Comparison of ENCODE assay signal across 8 cellular contexts in genomic region chr3:126356373-126357298, GRCh38. TPM values are rescaled to one million over a fixed set of nuclear protein-coding genes. Genes with fewer than 3 reads are reported as not detected.
A peak's percentile ranks its signal among the peaks of the same experiment; 100 is the strongest.
DNase-seq lines count a peak whose midpoint lies in the region; ATAC-seq, FAIRE-seq and TF ChIP-seq lines count a peak whose summit lies in the region.

No MANE protein-coding gene starts in this region.

- H3K9ac ChIP-seq in ES-I3 (ENCODE audit: low read depth, low read length): peak overlapping the region; percentile 76
- peak overlapping the region; percentile 19 for H3K9ac ChIP-seq in HUES64 (ENCODE audit: low read depth, low read length)
- peak overlapping the region; percentile 80 for H3K9ac ChIP-seq in HepG2 (ENCODE audit: insufficient read depth, low read depth, low read length)

- CTCF ChIA-PET in HepG2 (lab: Yijun Ruan, JAX; ENCODE audit: low intra/inter-chr PET ratio, low total read pairs): interaction anchor here (1.1 kb wide), 1 partner anchor 33 kb away, joined by 3 read pairs; no protein-coding TSS in a partner anchor

- no peaks in the 10 kb centered on the region for H3K9me3 ChIP-seq in ES-I3 (ENCODE audit: control insufficient read depth, insufficient read depth, low read length)
- peaks cover 4% of the 10 kb centered on the region; the same call in 1 of the 2 replicates for H3K9me3 ChIP-seq in HUES64 (ENCODE audit: insufficient read depth, low read depth, low read length)
- H3K9me3 ChIP-seq in HepG2 (ENCODE audit: low read length): no peaks in the 10 kb centered on the region

- no peaks in the 10 kb centered on the region for H4K20me1 ChIP-seq in HepG2 (ENCODE audit: insufficient read depth, low read length)

- H3K36me3 ChIP-seq in ES-I3 (ENCODE audit: insufficient read depth, low read length): no peaks in the 10 kb centered on the region
- H3K36me3 ChIP-seq in HUES64 (ENCODE audit: insufficient read depth, low read length): no peaks in the 10 kb centered on the region
- H3K36me3 ChIP-seq in HepG2 (replicated peaks in 1 of 2; ENCODE audit: control insufficient read depth in 1 of 2, insufficient read depth in 2 of 2, low read length in 2 of 2): no peaks in the 10 kb centered on the region

- no peak for FAIRE-seq in HepG2 (lab: Jason Lieb, UNC)

- no TSS peak for BruUV-seq in HepG2 (replicated peaks; lab: Mats Ljungman, UMichigan)

- peak in 31 of 61 donors; percentile 27 to 83 (median 56) for DNase-seq in caudate nucleus (lab: John Stamatoyannopoulos, UW)
- no peak for DNase-seq in HepG2 (ENCODE audit: low spot score)
- DNase-seq in substantia nigra (lab: John Stamatoyannopoulos, UW): peak in 33 of 49 donors; percentile 33 to 94 (median 65)
- no peak for DNase-seq in NCI-H510A treated with DMSO at 0.1 percent for 48 hours (lab: John Stamatoyannopoulos, UW)
- no peak for DNase-seq in COR-L47 (lab: John Stamatoyannopoulos, UW)

- POLR2A ChIA-PET in HepG2 (lab: Yijun Ruan, JAX): interaction anchor here (0.8 to 1.3 kb wide), 2 partner anchors 89 to 91 kb away, joined by 3 to 4 read pairs; no protein-coding TSS in a partner anchor

- H3K4me3 ChIP-seq in HUES64 (ENCODE audit: low read length) (peak overlapping the region; percentile 68), HepG2 (replicated peaks in 1 of 3; ENCODE audit: insufficient read depth in 1 of 3, low read depth in 2 of 3, low read length in 3 of 3) (peak overlapping the region; percentile 61 to 80 (median 71))

- no peaks in the 10 kb centered on the region for H3K79me2 ChIP-seq in HepG2 (ENCODE audit: insufficient read depth, low read length)

- ATAC-seq in HepG2: peak; percentile 23
- ATAC-seq in GM19351 (IDR thresholded peaks at IDR 0.05; ENCODE audit: unreplicated experiment): no peak

- H3K27me3 ChIP-seq in HUES64 (ENCODE audit: insufficient read depth, low read length) (peaks cover 38% of the 10 kb centered on the region), HepG2 (ENCODE audit: control insufficient read depth in 1 of 2, insufficient read depth in 2 of 2, low read length in 2 of 2) (peaks cover 6 to 35% of the 10 kb centered on the region in 2 experiments; a peak in 4 of 5 replicates)

- no peak for TF ChIP-seq EP300 in HepG2 (IDR thresholded peaks at IDR 0.05; ENCODE audit: low read depth in 2 of 2, low read length in 2 of 2)
- no peak for TF ChIP-seq EP300 in HepG2 (CRISPR knock-in tag; IDR thresholded peaks at IDR 0.05; ENCODE audit: borderline replicate concordance)

- intact Hi-C loops in HepG2 (cut with micrococcal nuclease; ENCODE audit: unreplicated experiment): loop anchor here (2.0 kb wide), 2 partner anchors 78 to 90 kb away; no protein-coding TSS in a partner anchor

- no peak for TF ChIP-seq RAD21 in HepG2 (CRISPR knock-in tag; IDR thresholded peaks at IDR 0.05)

- no peak for TF ChIP-seq CTCF in HepG2 (CRISPR knock-in tag; IDR thresholded peaks at IDR 0.05)

- TF ChIP-seq POLR2A in HepG2 (IDR thresholded peaks at IDR 0.05; ENCODE audit: insufficient read depth in 1 of 2, low read depth in 2 of 2, low read length in 2 of 2): no peak

- H3K4me1 ChIP-seq in ES-I3 (ENCODE audit: insufficient read depth, low read length) (no peaks in the 10 kb centered on the region; the same call in 1 of the 2 replicates), HUES64 (ENCODE audit: insufficient read depth, low read length) (peaks cover 11% of the 10 kb centered on the region), HepG2 (ENCODE audit: insufficient read depth, low read length) (peaks cover 49% of the 10 kb centered on the region)

- peak overlapping the region; percentile 91 for H3K4me2 ChIP-seq in HepG2 (ENCODE audit: low read depth, low read length)

- under 1% methylated on average over 105 of the region's 105 CpGs for WGBS in HUES64
- 0% methylated on average over 5 of the region's 105 CpGs for WGBS in HepG2 (ENCODE audit: low lambda C conversion rate)

- in situ Hi-C loops in HepG2 (cut with HindIII; ENCODE audit: extremely low pct_ligation_motif_present, low pct_unique_long_range_greater_than_20kb): loop anchor here (5.0 to 25.0 kb wide), 2 partner anchors 89 to 219 kb away; no protein-coding TSS in a partner anchor

- no peak overlapping the region; the same call in 1 of the 2 replicates for H3K27ac ChIP-seq in HUES64 (ENCODE audit: low read depth, low read length)
- H3K27ac ChIP-seq in caudate nucleus (ENCODE audit: low read depth, low read length): peak overlapping the region; percentile 94
- H3K27ac ChIP-seq in HepG2 (ENCODE audit: extremely low read length, insufficient read depth, low read length): peak overlapping the region; percentile 75
- peak overlapping the region; percentile 100 for H3K27ac ChIP-seq in substantia nigra (ENCODE audit: low read depth, low read length, poor library complexity, severe bottlenecking)

- no peak overlapping the region for H2AFZ ChIP-seq in HepG2 (ENCODE audit: low read length)

RNA-seq across cellular contexts. Expression of gene KLF15, which starts 0.6 kb away (rescaled TPM):
- 6.8 TPM for polyA plus RNA-seq in HUES64 (2013, experiment 1 of 2)
- 7.4 TPM for polyA plus RNA-seq in HUES64 (2013, experiment 2 of 2)
- 5.4 and 7.8 TPM in 2 replicates for total RNA-seq in HepG2 (2016; rRNA removed; fragmentation: Illumina TruSeq; extraction: Trizol)
- total RNA-seq in HepG2 (2016; cell fraction: cytosol; rRNA removed; fragmentation: Illumina TruSeq; extraction: Trizol; ENCODE audit: low read depth): 1.1 and 1.4 TPM in 2 replicates
- 5.0 and 8.2 TPM in 2 replicates for total RNA-seq in HepG2 (2016; cell fraction: insoluble cytoplasmic fraction; rRNA removed; fragmentation: Illumina TruSeq; extraction: Trizol)
- 3.1 and 3.8 TPM in 2 replicates for total RNA-seq in HepG2 (2016; cell fraction: membrane; rRNA removed; fragmentation: Illumina TruSeq; extraction: Trizol)
- 6.2 and 8.6 TPM in 2 replicates for total RNA-seq in HepG2 (2016; cell fraction: nucleus; rRNA removed; fragmentation: Illumina TruSeq; extraction: Trizol)
- 5.3 and 7.1 TPM in 2 replicates for polyA plus RNA-seq in HepG2 (2011; rRNA removed)
- polyA plus RNA-seq in HepG2 (2011; cell fraction: cytosol; rRNA removed): 3.5 and 8.6 TPM in 2 replicates
- polyA plus RNA-seq in HepG2 (2011; cell fraction: nucleus; rRNA removed): 10.1 and 15.9 TPM in 2 replicates
- polyA plus RNA-seq in HepG2 (2012): 3.1 and 3.5 TPM in 2 replicates
- polyA plus RNA-seq in HepG2 (2016; cell fraction: cytosol; fragmentation: Illumina TruSeq; extraction: Trizol; ENCODE audit: low read depth): 0.46 and 0.59 TPM in 2 replicates
- polyA plus RNA-seq in HepG2 (2016; cell fraction: insoluble cytoplasmic fraction; fragmentation: Illumina TruSeq; extraction: Trizol; ENCODE audit: low read depth): 5.6 and 7.2 TPM in 2 replicates
- 1.9 and 2.3 TPM in 2 replicates for polyA plus RNA-seq in HepG2 (2016; cell fraction: membrane; fragmentation: Illumina TruSeq; extraction: Trizol; ENCODE audit: low read depth)
- 11.1 and 14.2 TPM in 2 replicates for polyA plus RNA-seq in HepG2 (2016; cell fraction: nucleus; fragmentation: Illumina TruSeq; extraction: Trizol; ENCODE audit: insufficient read depth, low read depth)
- 0.09 and 16.6 TPM in 2 replicates for polyA minus RNA-seq in HepG2 (2011; rRNA and poly(A)+ RNA removed; ENCODE audit: low replicate concordance)
- polyA minus RNA-seq in HepG2 (2011; cell fraction: cytosol; rRNA and poly(A)+ RNA removed): 3.5 and 3.9 TPM in 2 replicates
- 9.2 and 10.2 TPM in 2 replicates for polyA minus RNA-seq in HepG2 (2011; cell fraction: nucleus; rRNA and poly(A)+ RNA removed)

RNA-seq across cellular contexts. Expression of gene CFAP100, which starts 38.1 kb away (rescaled TPM):
- polyA plus RNA-seq in HUES64 (2013, experiment 1 of 2): 0.55 TPM
- 0.38 TPM for polyA plus RNA-seq in HUES64 (2013, experiment 2 of 2)
- 0.36 TPM in 1 of 2 replicates, not detected in the other for total RNA-seq in HepG2 (2016; rRNA removed; fragmentation: Illumina TruSeq; extraction: Trizol)
- not detected in 2 replicates for total RNA-seq in HepG2 (2016; cell fraction: cytosol; rRNA removed; fragmentation: Illumina TruSeq; extraction: Trizol; ENCODE audit: low read depth)
- 0.43 TPM in 1 of 2 replicates, not detected in the other for total RNA-seq in HepG2 (2016; cell fraction: insoluble cytoplasmic fraction; rRNA removed; fragmentation: Illumina TruSeq; extraction: Trizol)
- total RNA-seq in HepG2 (2016; cell fraction: membrane; rRNA removed; fragmentation: Illumina TruSeq; extraction: Trizol): not detected in 2 replicates
- not detected in 2 replicates for total RNA-seq in HepG2 (2016; cell fraction: nucleus; rRNA removed; fragmentation: Illumina TruSeq; extraction: Trizol)
- 0.32 and 0.63 TPM in 2 replicates for polyA plus RNA-seq in HepG2 (2011; rRNA removed)
- polyA plus RNA-seq in HepG2 (2011; cell fraction: cytosol; rRNA removed): 0.58 and 0.59 TPM in 2 replicates
- polyA plus RNA-seq in HepG2 (2011; cell fraction: nucleus; rRNA removed): 0.42 and 0.63 TPM in 2 replicates
- 0.09 and 1.1 TPM in 2 replicates for polyA plus RNA-seq in HepG2 (2012)
- polyA plus RNA-seq in HepG2 (2016; cell fraction: cytosol; fragmentation: Illumina TruSeq; extraction: Trizol; ENCODE audit: low read depth): not detected in 2 replicates
- polyA plus RNA-seq in HepG2 (2016; cell fraction: insoluble cytoplasmic fraction; fragmentation: Illumina TruSeq; extraction: Trizol; ENCODE audit: low read depth): 0.30 TPM in 1 of 2 replicates, not detected in the other
- polyA plus RNA-seq in HepG2 (2016; cell fraction: membrane; fragmentation: Illumina TruSeq; extraction: Trizol; ENCODE audit: low read depth): not detected in 2 replicates
- not detected in 2 replicates for polyA plus RNA-seq in HepG2 (2016; cell fraction: nucleus; fragmentation: Illumina TruSeq; extraction: Trizol; ENCODE audit: insufficient read depth, low read depth)
- polyA minus RNA-seq in HepG2 (2011; rRNA and poly(A)+ RNA removed; ENCODE audit: low replicate concordance): 0.12 TPM in 1 of 2 replicates, not detected in the other
- 1.1 TPM in 1 of 2 replicates, not detected in the other for polyA minus RNA-seq in HepG2 (2011; cell fraction: cytosol; rRNA and poly(A)+ RNA removed)
- not detected in 2 replicates for polyA minus RNA-seq in HepG2 (2011; cell fraction: nucleus; rRNA and poly(A)+ RNA removed)

Comparison
In these comparisons a context has a peak if more than half of its experiments do, and no peak if none do; other contexts are left out.
1. H3K9ac ChIP-seq: peak in every context shown above with its lines; median percentile 80 in HepG2; 76 in ES-I3; 19 in HUES64.
2. DNase-seq: peak in caudate nucleus (31 of 61) and substantia nigra (33 of 49); none in HepG2 (single experiment), NCI-H510A treated with DMSO at 0.1 percent for 48 hours (single experiment) and COR-L47 (single experiment).